ENCODE assay signal across 11 cellular contexts in genomic region chr21:39022035-39022900, GRCh38.
A peak's percentile ranks its signal among the peaks of the same experiment; 100 is the strongest.
DNase-seq lines count a peak whose midpoint lies in the region; ATAC-seq and TF ChIP-seq lines count a peak whose summit lies in the region.
"Had no signal": no experiment of that assay in that cellular context is flagged by ENCODE, and none has a peak within 500 bp of the region (broad histone marks: within the 10 kb centered on the region; RNA-seq: fewer than 3 reads in every experiment).

No MANE protein-coding gene starts in this region.

- H3K36me3 Mint-ChIP-seq in natural killer cell: no peaks in the 10 kb centered on the region
- H3K36me3 Mint-ChIP-seq: activated naive CD8-positive, alpha-beta T cell treated with anti-CD3 and anti-CD28 coated beads, Interleukin-2, amount 10 ng/mL, durations not matched to agents 7 days and 5 days had no signal

- DNase-seq in NCI-H1417 (lab: John Stamatoyannopoulos, UW) (peak; percentile 33 to 94 (median 94)), adrenal gland (no peak), lung (ENCODE audit: low spot score) (no peak), upper lobe of left lung (peak in 1 of 2 donors; percentile 32), brain microvascular endothelial cell (no peak), natural killer cell (no peak)
- DNase-seq: activated CD8-positive, alpha-beta T cell treated with anti-CD3 and anti-CD28 coated beads, Interleukin-2, amount 10 ng/mL, durations not matched to agents 7 days and 5 days; activated naive CD8-positive, alpha-beta T cell treated with anti-CD3 and anti-CD28 coated beads, Interleukin-2, amount 10 ng/mL, durations not matched to agents 7 days and 5 days; effector CD8-positive, alpha-beta T cell; stimulated activated CD4-positive, alpha-beta T cell treated with anti-CD3 and anti-CD28 coated beads, Interleukin-2, amount 100 ng/mL, for 24 hours had no signal

- TF ChIP-seq CTCF in adrenal gland (IDR thresholded peaks at IDR 0.05): no peak
- no peak for TF ChIP-seq CTCF in lung (IDR thresholded peaks at IDR 0.05; ENCODE audit: control extremely low read depth, extremely low read depth)
- no peak for TF ChIP-seq CTCF in upper lobe of left lung (IDR thresholded peaks at IDR 0.05)
- TF ChIP-seq CTCF in brain microvascular endothelial cell (IDR thresholded peaks at IDR 0.05; ENCODE audit: low read depth, low read length, missing control alignments): no peak
- TF ChIP-seq CTCF in natural killer cell (IDR thresholded peaks at IDR 0.05): no peak

- TF ChIP-seq EP300 in upper lobe of left lung (IDR thresholded peaks at IDR 0.05): no peak

- no peak overlapping the region for H3K27ac Mint-ChIP-seq in natural killer cell
- H3K27ac Mint-ChIP-seq: activated CD8-positive, alpha-beta T cell treated with anti-CD3 and anti-CD28 coated beads, Interleukin-2, amount 10 ng/mL, durations not matched to agents 7 days and 5 days; activated naive CD8-positive, alpha-beta T cell treated with anti-CD3 and anti-CD28 coated beads, Interleukin-2, amount 10 ng/mL, durations not matched to agents 7 days and 5 days had no signal

- H3K36me3 ChIP-seq in adrenal gland (replicated peaks in 1 of 2): no peaks in the 10 kb centered on the region
- H3K36me3 ChIP-seq in lung (ENCODE audit: control insufficient read depth in 2 of 2, insufficient read depth in 2 of 2, low read length in 2 of 2): no peaks in the 10 kb centered on the region
- H3K36me3 ChIP-seq in upper lobe of left lung: no peaks in the 10 kb centered on the region
- no peaks in the 10 kb centered on the region for H3K36me3 ChIP-seq in brain microvascular endothelial cell (replicated peaks)

- H3K4me1 Mint-ChIP-seq in natural killer cell: peaks cover 6 to 7% of the 10 kb centered on the region in 2 donors
- H3K4me1 Mint-ChIP-seq: activated naive CD8-positive, alpha-beta T cell treated with anti-CD3 and anti-CD28 coated beads, Interleukin-2, amount 10 ng/mL, durations not matched to agents 7 days and 5 days had no signal

- in situ Hi-C loops in brain microvascular endothelial cell (cut with HindIII; ENCODE audit: low pct_ligation_motif_present, low sequenced_read_pairs): no loop called here

- ATAC-seq in lung (ENCODE audit: insufficient read depth, low FRiP score): no peak
- ATAC-seq in upper lobe of left lung (ENCODE audit: low FRiP score in 2 of 2): no peak
- no peak for ATAC-seq in natural killer cell
- no peak for ATAC-seq in GM18867 (IDR thresholded peaks at IDR 0.05; ENCODE audit: unreplicated experiment)
- ATAC-seq: activated CD8-positive, alpha-beta T cell treated with anti-CD3 and anti-CD28 coated beads, Interleukin-2, amount 10 ng/mL, durations not matched to agents 7 days and 5 days had no signal

- no peak for TF ChIP-seq POLR2A in adrenal gland (IDR thresholded peaks at IDR 0.05)
- no peak for TF ChIP-seq POLR2A in upper lobe of left lung (IDR thresholded peaks at IDR 0.05)

- H3K27me3 ChIP-seq in adrenal gland (no peaks in the 10 kb centered on the region), lung (ENCODE audit: control insufficient read depth, insufficient read depth) (no peaks in the 10 kb centered on the region), upper lobe of left lung (no peaks in the 10 kb centered on the region), brain microvascular endothelial cell (replicated peaks) (no peaks in the 10 kb centered on the region)

- no peaks in the 10 kb centered on the region for H3K9me3 ChIP-seq in adrenal gland (replicated peaks in 1 of 3)
- no peaks in the 10 kb centered on the region for H3K9me3 ChIP-seq in lung (ENCODE audit: control insufficient read depth in 2 of 2, insufficient read depth in 1 of 2, low read length in 1 of 2)
- H3K9me3 ChIP-seq in upper lobe of left lung: no peaks in the 10 kb centered on the region

- no peaks in the 10 kb centered on the region for H3K9me3 Mint-ChIP-seq in natural killer cell

- intact Hi-C loops in adrenal gland (cut with DNase I): no loop called here
- intact Hi-C loops in natural killer cell (cut with micrococcal nuclease): no loop called here

- H3K27ac ChIP-seq in adrenal gland (peak overlapping the region in 4 of 5 donors; percentile 28 to 80 (median 64)), lung (ENCODE audit: low read depth in 1 of 2, low read length in 1 of 2) (peak overlapping the region; percentile 56 to 61), upper lobe of left lung (peak overlapping the region; percentile 57 to 78 (median 68)), brain microvascular endothelial cell (no peak overlapping the region)

- 81 to 84% (median 83%) methylated on average over 18 to 22 of the region's 22 CpGs for WGBS in adrenal gland, 4 donors
- 84 to 85% methylated on average over 22 of the region's 22 CpGs for WGBS in lung, 2 donors
- WGBS in upper lobe of left lung, 2 donors: 82 to 88% methylated on average over 14 to 22 of the region's 22 CpGs

- H3K4me3 Mint-ChIP-seq in natural killer cell: no peak overlapping the region
- H3K4me3 Mint-ChIP-seq: activated CD8-positive, alpha-beta T cell treated with anti-CD3 and anti-CD28 coated beads, Interleukin-2, amount 10 ng/mL, durations not matched to agents 7 days and 5 days; activated naive CD8-positive, alpha-beta T cell treated with anti-CD3 and anti-CD28 coated beads, Interleukin-2, amount 10 ng/mL, durations not matched to agents 7 days and 5 days had no signal

- peaks cover 2 to 16% of the 10 kb centered on the region in 2 donors for H3K4me1 ChIP-seq in adrenal gland (replicated peaks in 1 of 2)
- H3K4me1 ChIP-seq in lung (ENCODE audit: control insufficient read depth in 2 of 2, insufficient read depth in 2 of 2, low read length in 2 of 2): peaks cover 3 to 27% of the 10 kb centered on the region in 2 donors
- peaks cover 28 to 37% (median 32%) of the 10 kb centered on the region in 4 donors for H3K4me1 ChIP-seq in upper lobe of left lung

- H3K4me3 ChIP-seq in adrenal gland (no peak overlapping the region), lung (no peak overlapping the region), upper lobe of left lung (no peak overlapping the region), brain microvascular endothelial cell (ENCODE audit: low read depth, low read length) (no peak overlapping the region)

- peaks cover 0 to 6% of the 10 kb centered on the region in 2 donors for H3K27me3 Mint-ChIP-seq in natural killer cell (ENCODE audit: low read depth in 2 of 2)

Comparison
In these comparisons a context has a peak if more than half of its experiments do, and no peak if none do; other contexts are left out.
1. DNase-seq: peak in NCI-H1417 (3 of 3); none in adrenal gland (0 of 7), lung (single experiment), brain microvascular endothelial cell (single experiment) and natural killer cell (single experiment).